ENCODE assay signal across 17 cellular contexts in the genomic region with DNA sequence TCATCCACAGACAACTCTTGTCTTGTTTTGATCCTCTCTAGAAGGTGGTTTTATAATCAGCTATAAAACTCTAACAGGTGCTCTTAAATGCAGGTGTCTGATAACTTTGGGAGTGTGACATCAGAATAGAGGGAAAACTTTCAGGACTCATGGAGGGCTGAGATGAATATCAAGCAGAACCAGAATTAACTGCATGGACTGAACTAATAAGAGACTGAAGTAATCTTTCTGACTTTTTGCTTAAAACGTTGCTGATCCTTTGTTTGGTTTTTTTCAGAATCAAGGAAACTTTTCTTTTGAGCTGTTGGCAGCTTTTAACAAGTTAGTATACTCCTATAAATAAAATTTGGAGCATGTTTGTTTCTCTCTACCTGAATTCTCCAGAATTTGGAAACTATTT.
"Had no signal": no experiment of that assay in that cellular context is flagged by ENCODE, and none has a peak within 500 bp of the region (broad histone marks: within the 10 kb centered on the region; RNA-seq: fewer than 3 reads in every experiment).

No MANE protein-coding gene starts in this region.

- H3K9me3 ChIP-seq: suprapubic skin, testis, thoracic aorta, thyroid gland, tibial artery, tibial nerve, transverse colon, upper lobe of left lung, upper lobe of right lung, uterus, vagina had no signal

- H3K4me3 ChIP-seq: stomach, suprapubic skin, testis, thoracic aorta, thyroid gland, tibial artery, tibial nerve, transverse colon, upper lobe of left lung, upper lobe of right lung, uterus, vagina had no signal

- H3K4me1 ChIP-seq: stomach, testis, thyroid gland, tibial artery, tibial nerve, transverse colon, upper lobe of left lung, upper lobe of right lung, uterus had no signal

- H3K36me3 ChIP-seq: stomach, suprapubic skin, thoracic aorta, thyroid gland, tibial artery, tibial nerve, transverse colon, upper lobe of left lung, upper lobe of right lung, uterus, vagina had no signal

- ATAC-seq: stimulated activated effector memory CD8-positive, alpha-beta T cell treated with anti-CD3 and anti-CD28 coated beads, Interleukin-12 subunit alpha, Interleukin-12 subunit beta, amount 100 ng/mL, for 72 hours; stimulated activated memory B cell treated with anti-CD40 and anti-IgM and Interleukin-4, amounts not matched to agents 10 μg/mL and 1 μg/mL and 100 μg/mL, for 72 hours; stimulated activated naive B cell treated with anti-CD40 and anti-IgM and Interleukin-4, amounts not matched to agents 10 μg/mL and 1 μg/mL and 100 μg/mL, for 72 hours; stimulated activated naive CD8-positive, alpha-beta T cell treated with anti-CD3 and anti-CD28 coated beads, Interleukin-15, amount 100 ng/mL, for 72 hours; stimulated activated naive CD8-positive, alpha-beta T cell treated with anti-CD3 and anti-CD28 coated beads, Interleukin-15, Interleukin-2, amounts not matched to agents 100 U/mL and 50 U/mL, for 24 hours; upper lobe of right lung had no signal

- H3K27ac ChIP-seq: stomach, suprapubic skin, testis, thoracic aorta, thyroid gland, tibial artery, tibial nerve, transverse colon, upper lobe of left lung, upper lobe of right lung, uterus, vagina had no signal
